In genomic region chr9:86885232-86885631, GRCh38 we compare ENCODE assay signal across 24 cellular contexts.
"Had no signal": no experiment of that assay in that cellular context is flagged by ENCODE, and none has a peak within 500 bp of the region (broad histone marks: within the 10 kb centered on the region; RNA-seq: fewer than 3 reads in every experiment).

No MANE protein-coding gene starts in this region.

- H3K27ac Mint-ChIP-seq: dendritic cell treated with granulocyte-macrophage colony-stimulating factor and Interleukin-4, amounts not matched to agents 40 ng/mL and 50 ng/mL, for 4 days; effector memory CD8-positive, alpha-beta T cell; naive thymus-derived CD4-positive, alpha-beta T cell; stimulated activated naive B cell treated with anti-CD40 and anti-IgM and Interleukin-4, amounts not matched to agents 10 μg/mL and 1 μg/mL and 100 μg/mL, for 72 hours; stimulated activated naive CD8-positive, alpha-beta T cell treated with anti-CD3 and anti-CD28 coated beads, Interleukin-15, amount 100 ng/mL, for 72 hours had no signal

- DNase-seq: effector memory CD8-positive, alpha-beta T cell; esophagus squamous epithelium; foreskin fibroblast; kidney; left colon; left ventricle myocardium superior; naive thymus-derived CD4-positive, alpha-beta T cell; nephron progenitor cell; posterior cingulate gyrus; sigmoid colon; stimulated activated CD4-positive, alpha-beta T cell treated with anti-CD3 and anti-CD28 coated beads, Interleukin-2, amount 100 ng/mL, for 24 hours; stimulated activated CD4-positive, alpha-beta T cell treated with anti-CD3 and anti-CD28 coated beads, Interleukin-4, amount 100 ng/mL, for 4 hours; stimulated activated naive B cell treated with anti-CD40 and anti-IgM and Interleukin-4, amounts not matched to agents 10 μg/mL and 1 μg/mL and 100 μg/mL, for 72 hours; stimulated activated naive CD8-positive, alpha-beta T cell treated with anti-CD3 and anti-CD28 coated beads, Interleukin-15, amount 100 ng/mL, for 72 hours; testis; upper lobe of right lung had no signal

- H3K36me3 ChIP-seq: esophagus squamous epithelium, gastroesophageal sphincter, neutrophil, sigmoid colon, tibial nerve, upper lobe of right lung, vagina had no signal

- H3K4me3 Mint-ChIP-seq: dendritic cell treated with granulocyte-macrophage colony-stimulating factor and Interleukin-4, amounts not matched to agents 40 ng/mL and 50 ng/mL, for 4 days; effector memory CD8-positive, alpha-beta T cell; naive thymus-derived CD4-positive, alpha-beta T cell; nephron progenitor cell; stimulated activated naive B cell treated with anti-CD40 and anti-IgM and Interleukin-4, amounts not matched to agents 10 μg/mL and 1 μg/mL and 100 μg/mL, for 72 hours; stimulated activated naive CD8-positive, alpha-beta T cell treated with anti-CD3 and anti-CD28 coated beads, Interleukin-15, amount 100 ng/mL, for 72 hours had no signal

- H3K4me1 Mint-ChIP-seq: stimulated activated naive B cell treated with anti-CD40 and anti-IgM and Interleukin-4, amounts not matched to agents 10 μg/mL and 1 μg/mL and 100 μg/mL, for 72 hours; stimulated activated naive CD8-positive, alpha-beta T cell treated with anti-CD3 and anti-CD28 coated beads, Interleukin-15, amount 100 ng/mL, for 72 hours had no signal

- H3K27me3 ChIP-seq: gastroesophageal sphincter, neutrophil, sigmoid colon, testis, tibial nerve, vagina had no signal

- H3K27ac ChIP-seq: esophagus squamous epithelium, gastroesophageal sphincter, neutrophil, sigmoid colon, skin epidermis, testis, tibial nerve, upper lobe of right lung, vagina had no signal

- H3K9me3 Mint-ChIP-seq: dendritic cell treated with granulocyte-macrophage colony-stimulating factor and Interleukin-4, amounts not matched to agents 40 ng/mL and 50 ng/mL, for 4 days; effector memory CD8-positive, alpha-beta T cell; naive thymus-derived CD4-positive, alpha-beta T cell; stimulated activated naive CD8-positive, alpha-beta T cell treated with anti-CD3 and anti-CD28 coated beads, Interleukin-15, amount 100 ng/mL, for 72 hours had no signal

- H3K4me3 ChIP-seq: esophagus squamous epithelium, gastroesophageal sphincter, lung, sigmoid colon, skin epidermis, testis, tibial nerve, upper lobe of right lung, vagina had no signal

- H3K9me3 ChIP-seq: esophagus squamous epithelium, gastroesophageal sphincter, neutrophil, sigmoid colon, testis, tibial nerve, upper lobe of right lung, vagina had no signal

- H3K36me3 Mint-ChIP-seq: naive thymus-derived CD4-positive, alpha-beta T cell; stimulated activated naive B cell treated with anti-CD40 and anti-IgM and Interleukin-4, amounts not matched to agents 10 μg/mL and 1 μg/mL and 100 μg/mL, for 72 hours had no signal

- H3K4me1 ChIP-seq: esophagus squamous epithelium, gastroesophageal sphincter, sigmoid colon, testis, tibial nerve, upper lobe of right lung, vagina had no signal

- FAIRE-seq: colon, kidney had no signal
